In genomic region chr7:22858640-22859561, GRCh38 we compare ENCODE assay signal across 8 cellular contexts. TPM values are rescaled to one million over a fixed set of nuclear protein-coding genes. Genes with fewer than 3 reads are reported as not detected.
A peak's percentile ranks its signal among the peaks of the same experiment; 100 is the strongest.
DNase-seq lines count a peak whose midpoint lies in the region; ATAC-seq, FAIRE-seq and TF ChIP-seq lines count a peak whose summit lies in the region.

No MANE protein-coding gene starts in this region.

- H3K9me3 ChIP-seq in colonic mucosa: no peaks in the 10 kb centered on the region
- H3K9me3 ChIP-seq in psoas muscle: no peaks in the 10 kb centered on the region

- 55 to 76% (median 60%) methylated on average over 10 of the region's 10 CpGs for WGBS in psoas muscle, 3 donors

- intact Hi-C loops in colonic mucosa (cut with DNase I) (loop anchor here (10.0 kb wide), 1 partner anchor 196 kb away; no protein-coding TSS in a partner anchor), psoas muscle (cut with DNase I) (loop anchor here (5.0 to 10.0 kb wide), 3 partner anchors 37 to 297 kb away; partner anchors contain the start of genes TOMM7 (in 2 of the 2) and HYCC1 (in 1 of the 2))

- TF ChIP-seq POLR2A in GM12892 (IDR thresholded peaks at IDR 0.05; ENCODE audit: low read depth, low read length): peak; percentile 5; the same call in 1 of the 2 replicates

- no peaks in the 10 kb centered on the region for H3K27me3 ChIP-seq in colonic mucosa
- H3K27me3 ChIP-seq in psoas muscle (ENCODE audit: insufficient read depth in 3 of 3, low read length in 2 of 3): no peaks in the 10 kb centered on the region

- DNase-seq in GM12892 (ENCODE audit: insufficient read length) (no peak), NCI-H226 (peak; percentile 95), colonic mucosa (no peak), psoas muscle (no peak), anterior cingulate cortex (lab: John Stamatoyannopoulos, UW) (no peak), GM19240 (ENCODE audit: insufficient read length, low spot score) (no peak)

- ATAC-seq in psoas muscle (peak; percentile 45 to 71 (median 58)), GM21447 (IDR thresholded peaks at IDR 0.05; ENCODE audit: unreplicated experiment) (no peak), GM19395 (IDR thresholded peaks at IDR 0.05; ENCODE audit: unreplicated experiment) (no peak)

- no peak for TF ChIP-seq CTCF in colonic mucosa (IDR thresholded peaks at IDR 0.05)
- no peak for TF ChIP-seq CTCF in psoas muscle (IDR thresholded peaks at IDR 0.05)

- H3K27ac ChIP-seq in colonic mucosa (peak overlapping the region; percentile 38), psoas muscle (peak overlapping the region; percentile 97)

- H3K36me3 ChIP-seq in colonic mucosa: no peaks in the 10 kb centered on the region
- H3K36me3 ChIP-seq in psoas muscle (ENCODE audit: insufficient read depth in 1 of 2, low read depth in 1 of 2): peaks cover 0 to 43% of the 10 kb centered on the region in 2 donors

- H3K4me3 ChIP-seq in colonic mucosa (no peak overlapping the region), psoas muscle (peak overlapping the region; percentile 8)

- H3K9ac ChIP-seq in colonic mucosa (ENCODE audit: low read depth in 2 of 2, low read length in 2 of 2): no peak overlapping the region

- FAIRE-seq in GM12892 (lab: Jason Lieb, UNC): no peak

- peaks cover 3% of the 10 kb centered on the region for H3K4me1 ChIP-seq in colonic mucosa
- peaks cover 22% of the 10 kb centered on the region for H3K4me1 ChIP-seq in psoas muscle

RNA-seq across cellular contexts. Expression of gene TOMM7, which starts 36.3 kb away (rescaled TPM):
- polyA plus RNA-seq in GM12892 (2012; ENCODE audit: missing spikeins): 1,193 TPM
- total RNA-seq in colonic mucosa (100 to 1,000 TPM; 235 to 288 TPM), psoas muscle (100 to 1,000 TPM; 465 to 704 (median 639) TPM)
- 100 to 1,000 TPM; 401 to 791 (median 735) TPM for polyA plus RNA-seq in psoas muscle

Comparison
In these comparisons a context has a peak if more than half of its experiments do, and no peak if none do; other contexts are left out.
1. ATAC-seq: peak in psoas muscle (4 of 4); none in GM21447 (single experiment) and GM19395 (single experiment).